In the genomic region with DNA sequence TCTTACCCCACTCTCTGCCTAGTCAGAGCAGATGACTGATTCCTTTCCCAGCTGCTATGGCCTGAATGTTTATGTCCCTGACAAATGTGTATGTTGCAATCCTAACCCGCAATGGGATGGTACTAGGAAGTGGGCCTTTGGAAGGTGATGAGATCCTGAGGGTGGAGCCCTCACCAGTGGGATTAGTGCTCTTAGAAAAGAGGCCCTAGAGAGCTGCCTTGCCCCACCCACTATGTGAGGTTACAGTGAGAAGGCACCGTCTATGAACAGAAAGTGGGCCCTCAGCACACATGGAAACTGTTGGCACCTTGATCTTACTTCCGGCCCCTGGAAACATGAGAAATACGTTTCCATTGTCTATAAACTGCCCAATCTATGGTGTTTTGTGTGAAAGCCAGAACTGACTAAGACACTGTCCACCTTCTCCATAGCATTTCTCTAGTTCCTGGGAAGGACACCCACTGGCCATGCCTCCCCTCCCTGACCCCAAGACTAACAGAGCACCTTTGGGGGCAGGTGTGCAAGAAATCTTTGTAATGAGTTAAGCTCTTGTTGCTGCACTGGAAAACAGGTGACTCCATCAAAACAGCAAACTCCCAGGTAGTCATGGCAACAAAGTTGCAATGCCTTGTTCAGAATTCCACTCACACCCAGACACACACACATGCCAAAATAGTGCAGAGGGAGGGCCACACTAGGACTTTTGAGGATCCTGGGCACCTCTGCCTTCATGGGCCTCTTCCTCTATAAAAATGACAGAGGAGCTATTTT, we compare ENCODE assay signal across 9 cellular contexts. TPM values are rescaled to one million over a fixed set of nuclear protein-coding genes. Genes with fewer than 3 reads are reported as not detected.
A peak's percentile ranks its signal among the peaks of the same experiment; 100 is the strongest.
DNase-seq lines count a peak whose midpoint lies in the region; TF ChIP-seq lines count a peak whose summit lies in the region.
"Had no signal": no experiment of that assay in that cellular context is flagged by ENCODE, and none has a peak within 500 bp of the region (broad histone marks: within the 10 kb centered on the region; RNA-seq: fewer than 3 reads in every experiment).

No MANE protein-coding gene starts in this region.

- no peak overlapping the region for H3K4me3 Mint-ChIP-seq in mesothelial cell of epicardium
- H3K4me3 Mint-ChIP-seq: natural killer cell had no signal

- DNase-seq in NCI-H748 (lab: John Stamatoyannopoulos, UW; ENCODE audit: unreplicated experiment), result peak; percentile 9
- no peak for DNase-seq in NCI-H748 treated with DMSO at 0.1 percent for 48 hours (lab: John Stamatoyannopoulos, UW)
- peak; percentile 97 for DNase-seq in MV-4-11 (lab: John Stamatoyannopoulos, UW)
- peak; percentile 24 for DNase-seq in activated naive CD4-positive, alpha-beta T cell treated with anti-CD3 and anti-CD28 coated beads, Interleukin-2, amount 50 U/mL, for 16 hours
- no peak for DNase-seq in mesothelial cell of epicardium (ENCODE audit: low spot score in 2 of 2, unreplicated experiment in 2 of 2)
- DNase-seq in dedifferentiated amniotic fluid mesenchymal stem cell (ENCODE audit: extremely low spot score), result no peak
- no peak for DNase-seq in hippocampal formation (lab: John Stamatoyannopoulos, UW)
- DNase-seq in NCI-H69 (lab: John Stamatoyannopoulos, UW), result no peak
- DNase-seq: natural killer cell had no signal

- H3K9me3 Mint-ChIP-seq in mesothelial cell of epicardium, result peaks cover 8% of the 10 kb centered on the region
- H3K9me3 Mint-ChIP-seq: natural killer cell had no signal

- no peaks in the 10 kb centered on the region for H3K27me3 Mint-ChIP-seq in mesothelial cell of epicardium (ENCODE audit: low read depth)

- no peak for TF ChIP-seq CTCF in mesothelial cell of epicardium (IDR thresholded peaks at IDR 0.05; ENCODE audit: unreplicated experiment)

- peak overlapping the region; percentile 93 for H3K27ac Mint-ChIP-seq in mesothelial cell of epicardium

- H3K4me1 Mint-ChIP-seq in mesothelial cell of epicardium, result peaks cover 22% of the 10 kb centered on the region

- H3K36me3 Mint-ChIP-seq in mesothelial cell of epicardium, result peaks cover 2% of the 10 kb centered on the region
- H3K36me3 Mint-ChIP-seq: natural killer cell had no signal

RNA-seq across cellular contexts. Expression of gene GABRR2, which starts 16.2 kb away (rescaled TPM):
- 0.75 to 1.3 TPM (median 0.87 TPM) in 3 replicates for total RNA-seq in mesothelial cell of epicardium

RNA-seq across cellular contexts. Expression of gene UBE2J1, which starts 53.7 kb away (rescaled TPM):
- 32.2 to 35.0 TPM (median 34.2 TPM) in 3 replicates for total RNA-seq in mesothelial cell of epicardium

Comparison
In these comparisons a context has a peak if more than half of its experiments do, and no peak if none do; other contexts are left out.
1. DNase-seq: peak in NCI-H748 (single experiment), MV-4-11 (single experiment) and activated naive CD4-positive, alpha-beta T cell treated with anti-CD3 and anti-CD28 coated beads, Interleukin-2, amount 50 U/mL, for 16 hours (single experiment); none in NCI-H748 treated with DMSO at 0.1 percent for 48 hours (single experiment), mesothelial cell of epicardium (0 of 2), dedifferentiated amniotic fluid mesenchymal stem cell (single experiment), hippocampal formation (0 of 2) and NCI-H69 (single experiment).